In the genomic region with DNA sequence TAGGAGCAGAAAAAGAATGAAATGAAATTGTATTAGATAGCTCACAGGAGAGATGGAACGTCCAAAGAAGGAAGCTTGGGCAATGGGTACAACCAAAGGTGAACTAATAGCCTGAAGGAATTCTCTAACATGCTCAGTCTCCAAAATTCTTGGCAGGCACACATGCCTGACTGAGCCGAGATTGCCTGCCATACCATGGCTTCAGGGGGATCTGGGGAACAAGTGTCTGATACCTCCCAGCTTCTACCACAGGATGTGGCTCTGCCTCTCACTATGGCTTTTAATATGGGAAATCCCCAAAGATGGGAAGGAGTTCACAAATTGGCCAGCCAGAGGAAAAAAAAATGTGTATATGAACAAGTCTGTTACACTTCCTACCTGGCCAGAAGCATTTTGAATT, we compare ENCODE assay signal across 25 cellular contexts. TPM values are rescaled to one million over a fixed set of nuclear protein-coding genes. Genes with fewer than 3 reads are reported as not detected.
"Had no signal": no experiment of that assay in that cellular context is flagged by ENCODE, and none has a peak within 500 bp of the region (broad histone marks: within the 10 kb centered on the region; RNA-seq: fewer than 3 reads in every experiment).

No MANE protein-coding gene starts in this region.

- DNase-seq: cortex of kidney; dorsolateral prefrontal cortex; effector CD8-positive, alpha-beta T cell; gastrocnemius medialis; glutamatergic neuron; islet precursor cell; left cardiac atrium; left ventricle myocardium inferior; lower lobe of right lung; mesenchymal stem cell; mucosa of descending colon; naive thymus-derived CD8-positive, alpha-beta T cell; posterior cingulate gyrus; sigmoid colon; stimulated activated CD4-positive, alpha-beta T cell treated with anti-CD3 and anti-CD28 coated beads, Interleukin-2, amount 100 ng/mL, for 24 hours; stimulated activated CD4-positive, alpha-beta T cell treated with anti-CD3 and anti-CD28 coated beads, Interleukin-4, amount 100 ng/mL, for 4 hours; stimulated activated naive B cell treated with anti-CD40 and anti-IgM and Interleukin-4, amounts not matched to agents 10 μg/mL and 1 μg/mL and 100 μg/mL, for 72 hours; stimulated activated naive CD8-positive, alpha-beta T cell treated with anti-CD3 and anti-CD28 coated beads, Interleukin-15, amount 100 ng/mL, for 72 hours; substantia nigra; transverse colon had no signal

- H3K27ac ChIP-seq: dorsolateral prefrontal cortex, gastrocnemius medialis, left ventricle myocardium inferior, lower lobe of right lung, neutrophil, right atrium auricular region, sigmoid colon, skin epidermis, transverse colon had no signal

- H3K4me3 ChIP-seq: dorsolateral prefrontal cortex, gastrocnemius medialis, left ventricle myocardium inferior, lower lobe of right lung, mucosa of descending colon, right atrium auricular region, sigmoid colon, skin epidermis, thoracic aorta, transverse colon had no signal

- ATAC-seq: esophagus mucosa; gastrocnemius medialis; left cardiac atrium; lower lobe of right lung; mucosa of descending colon; naive thymus-derived CD8-positive, alpha-beta T cell; stimulated activated naive B cell treated with anti-CD40 and anti-IgM and Interleukin-4, amounts not matched to agents 10 μg/mL and 1 μg/mL and 100 μg/mL, for 72 hours; stimulated activated naive CD8-positive, alpha-beta T cell treated with anti-CD3 and anti-CD28 coated beads, Interleukin-15, amount 100 ng/mL, for 72 hours had no signal

- H3K27me3 ChIP-seq: right atrium auricular region had no signal

- H3K36me3 ChIP-seq: gastrocnemius medialis, left ventricle myocardium inferior, lower lobe of right lung, neutrophil, right atrium auricular region, sigmoid colon, thoracic aorta, transverse colon had no signal

- H3K9me3 ChIP-seq: gastrocnemius medialis, left ventricle myocardium inferior, lower lobe of right lung, mucosa of descending colon, neutrophil, right atrium auricular region, sigmoid colon, thoracic aorta, transverse colon had no signal

RNA-seq across cellular contexts. Expression of gene PALM2AKAP2, which starts 3.6 kb away (rescaled TPM):
- total RNA-seq: naive thymus-derived CD8-positive, alpha-beta T cell had no signal
- polyA plus RNA-seq: naive thymus-derived CD8-positive, alpha-beta T cell had no signal
